ENCODE assay signal across 1 cellular context in the genomic region with DNA sequence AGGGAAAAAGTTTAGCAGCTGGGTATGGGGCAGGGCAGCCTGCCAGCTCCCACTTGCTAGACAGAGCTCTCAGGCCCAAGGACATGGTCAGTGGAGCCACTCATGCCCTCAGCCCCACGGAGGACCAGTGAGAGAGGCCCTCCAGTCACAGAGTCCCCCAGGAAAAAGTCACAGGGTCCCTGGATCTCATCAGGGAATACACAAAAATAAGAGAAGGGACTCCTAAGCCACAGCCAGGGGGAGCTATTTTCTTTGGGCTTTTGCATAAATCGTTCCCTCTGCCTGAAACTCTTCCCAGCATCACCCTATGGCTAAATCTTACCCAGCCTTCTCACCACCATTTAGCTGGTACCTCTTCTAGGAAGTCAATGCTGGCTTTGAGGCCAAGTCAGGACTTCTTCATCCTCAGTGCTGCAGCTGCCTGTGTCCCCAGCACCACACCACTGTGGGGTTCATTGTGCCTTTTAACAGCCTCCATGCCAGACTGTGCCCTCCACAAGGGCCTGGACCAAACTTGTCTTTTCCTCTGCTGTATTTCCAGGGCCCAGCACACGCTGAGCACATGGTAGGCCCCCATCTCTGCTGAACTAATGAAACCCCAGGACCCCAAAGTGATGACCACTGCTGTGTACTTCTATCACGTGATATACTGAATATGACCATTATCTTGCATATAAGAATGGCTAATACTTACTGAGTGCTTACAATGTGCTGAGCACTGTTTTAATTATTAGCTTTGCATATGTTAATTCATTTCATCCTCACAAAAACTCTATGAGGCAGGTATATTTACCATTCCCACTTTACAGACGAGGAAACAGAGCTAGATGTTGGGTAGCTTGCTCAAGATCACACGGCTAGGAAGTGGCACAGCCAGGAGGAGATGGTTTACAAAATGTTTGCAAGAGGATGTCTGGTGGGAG.
A peak's percentile ranks its signal among the peaks of the same experiment; 100 is the strongest.
TF ChIP-seq lines count a peak whose summit lies in the region.

No MANE protein-coding gene starts in this region.

TF ChIP-seq in SK-N-SH, 30 proteins besides CTCF, POLR2A, EP300 and RAD21 (continued from another document):
- TF ChIP-seq MEF2A (IDR thresholded peaks at IDR 0.05; ENCODE audit: borderline replicate concordance, low read depth) (no peak), SMC3 (IDR thresholded peaks at IDR 0.05; ENCODE audit: low read depth, low read length) (peak; percentile 35; the same call in 1 of the 2 replicates)
TF ChIP-seq in SK-N-SH: peak in this region for 1.
